In genomic region chr12:52249511-52250047, GRCh38 we compare ENCODE assay signal across 16 cellular contexts. TPM values are rescaled to one million over a fixed set of nuclear protein-coding genes. Genes with fewer than 3 reads are reported as not detected.
DNase-seq lines count a peak whose midpoint lies in the region; ATAC-seq and TF ChIP-seq lines count a peak whose summit lies in the region.
"Had no signal": no experiment of that assay in that cellular context is flagged by ENCODE, and none has a peak within 500 bp of the region (broad histone marks: within the 10 kb centered on the region; RNA-seq: fewer than 3 reads in every experiment).

No MANE protein-coding gene starts in this region.

- H3K9ac ChIP-seq in MM.1S (ENCODE audit: low read length): no peak overlapping the region
- H3K9ac ChIP-seq: GM23248 had no signal

- H3K4me3 ChIP-seq in GM23338 (peak overlapping the region; percentile 59), MM.1S (ENCODE audit: low read length) (no peak overlapping the region)
- H3K4me3 ChIP-seq in effector memory CD4-positive, alpha-beta T cell (ENCODE audit: insufficient read depth, low read depth, low read length, poor library complexity, severe bottlenecking): no peak overlapping the region
- H3K4me3 ChIP-seq: GM23248, uterus had no signal

- H3F3A ChIP-seq in GM23338 (replicated peaks; ENCODE audit: low read depth) (no peaks in the 10 kb centered on the region), MM.1S (ENCODE audit: insufficient read depth, low read length) (no peaks in the 10 kb centered on the region)

- H3K4me1 Mint-ChIP-seq in GM23338 (peaks cover 40% of the 10 kb centered on the region), endothelial cell (ENCODE audit: unreplicated experiment) (peaks cover 8% of the 10 kb centered on the region)

- H3K27me3 ChIP-seq in GM23338 (ENCODE audit: insufficient read depth) (peaks cover 25% of the 10 kb centered on the region), MM.1S (replicated peaks; ENCODE audit: insufficient read depth, low read length) (peaks cover 15% of the 10 kb centered on the region)
- no peaks in the 10 kb centered on the region for H3K27me3 ChIP-seq in effector memory CD4-positive, alpha-beta T cell (replicated peaks; ENCODE audit: control insufficient read depth, insufficient read depth, low read length, poor library complexity, severe bottlenecking)
- H3K27me3 ChIP-seq: uterus had no signal

- H3K27ac Mint-ChIP-seq in GM23338 (no peak overlapping the region), endothelial cell (ENCODE audit: unreplicated experiment) (peak overlapping the region; percentile 1)
- H3K27ac Mint-ChIP-seq: activated T-helper 2 cell treated with anti-CD3 and anti-CD28 coated beads, Interferon-gamma antibody, Interleukin-2, Interleukin-4, amounts not matched to agents 10 μg/mL and 5 μg/mL and 100 μg/mL, durations not matched to agents 14 hours and 24 hours and 36 hours had no signal

- no peak for TF ChIP-seq CTCF in GM23338 (conservative IDR thresholded peaks at IDR 0.05; ENCODE audit: low read depth in 2 of 2)
- TF ChIP-seq CTCF in MM.1S (IDR thresholded peaks at IDR 0.05; ENCODE audit: low read length): no peak
- TF ChIP-seq CTCF in endothelial cell (IDR thresholded peaks at IDR 0.05; ENCODE audit: unreplicated experiment): no peak

- H3K4me1 ChIP-seq in GM23338 (ENCODE audit: insufficient read depth) (no peaks in the 10 kb centered on the region), MM.1S (ENCODE audit: low read length) (peaks cover 5% of the 10 kb centered on the region; the same call in 1 of the 2 replicates)
- H3K4me1 ChIP-seq in effector memory CD4-positive, alpha-beta T cell (ENCODE audit: control insufficient read depth, insufficient read depth, low read length, poor library complexity, severe bottlenecking): peaks cover under 1% of the 10 kb centered on the region
- H3K4me1 ChIP-seq: uterus had no signal

- peak overlapping the region; percentile 88 for H2AFZ ChIP-seq in GM23338
- no peak overlapping the region for H2AFZ ChIP-seq in MM.1S (ENCODE audit: low read length)
- H2AFZ ChIP-seq: GM23248 had no signal

- H3K27me3 Mint-ChIP-seq in GM23338 (ENCODE audit: insufficient read depth, low read depth, poor library complexity) (peaks cover 28% of the 10 kb centered on the region), endothelial cell (ENCODE audit: unreplicated experiment) (peaks cover 20% of the 10 kb centered on the region)

- H3K79me2 ChIP-seq in GM23338 (replicated peaks; ENCODE audit: insufficient read depth): no peaks in the 10 kb centered on the region
- no peaks in the 10 kb centered on the region for H3K79me2 ChIP-seq in MM.1S (ENCODE audit: low read length)

- ATAC-seq in GM23338 (no peak), HG03097 (IDR thresholded peaks at IDR 0.05; ENCODE audit: low FRiP score, unreplicated experiment) (no peak)

- no peak overlapping the region for H3K27ac ChIP-seq in GM23338 (ENCODE audit: low read depth)
- no peak overlapping the region for H3K27ac ChIP-seq in MM.1S (ENCODE audit: low read length)
- no peak overlapping the region for H3K27ac ChIP-seq in effector memory CD4-positive, alpha-beta T cell (ENCODE audit: insufficient read depth, low read length, poor library complexity, severe bottlenecking)
- H3K27ac ChIP-seq: GM23248, uterus had no signal

- H3K9me3 ChIP-seq in MM.1S (replicated peaks; ENCODE audit: insufficient read depth, low read length): no peaks in the 10 kb centered on the region
- no peaks in the 10 kb centered on the region for H3K9me3 ChIP-seq in effector memory CD4-positive, alpha-beta T cell (ENCODE audit: control insufficient read depth, low read length)
- H3K9me3 ChIP-seq: uterus had no signal

- no peaks in the 10 kb centered on the region for H3K9me3 Mint-ChIP-seq in GM23338
- H3K9me3 Mint-ChIP-seq in endothelial cell (ENCODE audit: unreplicated experiment): no peaks in the 10 kb centered on the region
- H3K9me3 Mint-ChIP-seq: activated T-helper 2 cell treated with anti-CD3 and anti-CD28 coated beads, Interferon-gamma antibody, Interleukin-2, Interleukin-4, amounts not matched to agents 10 μg/mL and 5 μg/mL and 100 μg/mL, durations not matched to agents 14 hours and 24 hours and 36 hours; CD4-positive, CD25-positive, alpha-beta regulatory T cell had no signal

- H3K4me3 Mint-ChIP-seq in GM23338 (peak overlapping the region; percentile 69), endothelial cell (ENCODE audit: unreplicated experiment) (peak overlapping the region; percentile 62)
- H3K4me3 Mint-ChIP-seq: CD4-positive, CD25-positive, alpha-beta regulatory T cell had no signal

- no peak for DNase-seq in GM23338 (ENCODE audit: low spot score)
- no peak for DNase-seq in MM.1S
- no peak for DNase-seq in endothelial cell (ENCODE audit: low spot score)
- DNase-seq in posterior vena cava (ENCODE audit: low spot score): peak; percentile 29
- DNase-seq in H4 (ENCODE audit: low spot score): no peak
- DNase-seq in effector memory CD4-positive, alpha-beta T cell: no peak
- DNase-seq: activated CD4-positive, CD25-positive, alpha-beta regulatory T cell treated with anti-CD3 and anti-CD28 coated beads, Interleukin-2, amount 50 U/mL, for 72 hours; CD4-positive, CD25-positive, alpha-beta regulatory T cell; effector CD8-positive, alpha-beta T cell; NCI-H1048; stimulated activated CD8-positive, alpha-beta memory T cell treated with anti-CD3 and anti-CD28 coated beads, Interleukin-4, amount 100 ng/mL, for 48 hours had no signal

- H3K36me3 Mint-ChIP-seq in GM23338 (ENCODE audit: low read depth): no peaks in the 10 kb centered on the region
- H3K36me3 Mint-ChIP-seq in endothelial cell (ENCODE audit: low read depth, unreplicated experiment): no peaks in the 10 kb centered on the region

- H3K36me3 ChIP-seq in GM23338 (ENCODE audit: insufficient read depth) (no peaks in the 10 kb centered on the region), MM.1S (replicated peaks; ENCODE audit: insufficient read depth, low read length) (no peaks in the 10 kb centered on the region)
- no peaks in the 10 kb centered on the region for H3K36me3 ChIP-seq in effector memory CD4-positive, alpha-beta T cell (ENCODE audit: control insufficient read depth, insufficient read depth, low read length)
- H3K36me3 ChIP-seq: uterus had no signal

- no peaks in the 10 kb centered on the region for H4K20me1 ChIP-seq in GM23338 (replicated peaks; ENCODE audit: insufficient read depth)
- no peaks in the 10 kb centered on the region for H4K20me1 ChIP-seq in MM.1S (ENCODE audit: insufficient read depth, low read length)

- H3K4me2 ChIP-seq in GM23338 (peak overlapping the region; percentile 83), MM.1S (ENCODE audit: low read depth, low read length) (peak overlapping the region; percentile 16; the same call in 1 of the 2 replicates)

- intact Hi-C loops in posterior vena cava (cut with DNase I): no loop called here

- H3K9me2 ChIP-seq in GM23338 (ENCODE audit: insufficient read depth) (no peaks in the 10 kb centered on the region), MM.1S (replicated peaks; ENCODE audit: insufficient read depth, low read length) (no peaks in the 10 kb centered on the region)

RNA-seq across cellular contexts. Expression of gene KRT7, which starts 16.5 kb away (rescaled TPM):
- 9.4 and 11.7 TPM in 2 replicates for total RNA-seq in GM23338 (2014; rRNA removed; shearing (Covaris generic))
- 6.5 and 16.4 TPM in 2 replicates for polyA plus RNA-seq in GM23338 (2016; fragmentation: Nextera tagmentation; extraction: Ambion mirVana)
- total RNA-seq in endothelial cell (ENCODE audit: unreplicated experiment): not detected
- total RNA-seq in posterior vena cava: 1 to 10 TPM; 4.1 to 6.8 TPM
- 0.29 and 1.7 TPM in 2 replicates for total RNA-seq in H4 (2014; rRNA removed; shearing (Covaris generic))
- total RNA-seq: CD4-positive, CD25-positive, alpha-beta regulatory T cell; frontal cortex had no signal

RNA-seq across cellular contexts. Expression of gene KRT86, which starts 24.9 kb away (rescaled TPM):
- total RNA-seq in GM23338 (2014; rRNA removed; shearing (Covaris generic)): not detected in 2 replicates
- polyA plus RNA-seq in GM23338 (2016; fragmentation: Nextera tagmentation; extraction: Ambion mirVana): 0.16 and 0.30 TPM in 2 replicates
- not detected for total RNA-seq in endothelial cell (ENCODE audit: unreplicated experiment)
- not detected for total RNA-seq in posterior vena cava
- total RNA-seq in H4 (2014; rRNA removed; shearing (Covaris generic)): 0.31 and 0.93 TPM in 2 replicates
- total RNA-seq: CD4-positive, CD25-positive, alpha-beta regulatory T cell had no signal

RNA-seq across cellular contexts. Expression of gene KRT81, which starts 41.8 kb away (rescaled TPM):
- total RNA-seq in GM23338 (2014; rRNA removed; shearing (Covaris generic)): not detected in 2 replicates
- not detected in 2 replicates for polyA plus RNA-seq in GM23338 (2016; fragmentation: Nextera tagmentation; extraction: Ambion mirVana)
- total RNA-seq in endothelial cell (ENCODE audit: unreplicated experiment) (not detected), posterior vena cava (not detected)
- total RNA-seq in H4 (2014; rRNA removed; shearing (Covaris generic)): 5.7 and 10.8 TPM in 2 replicates
- total RNA-seq: activated T-helper 2 cell treated with anti-CD3 and anti-CD28 coated beads, Interferon-gamma antibody, Interleukin-2, Interleukin-4, amounts not matched to agents 10 μg/mL and 5 μg/mL and 100 μg/mL, durations not matched to agents 14 hours and 24 hours and 36 hours; CD4-positive, CD25-positive, alpha-beta regulatory T cell; frontal cortex; uterus had no signal
- polyA plus RNA-seq: CD4-positive, CD25-positive, alpha-beta regulatory T cell had no signal

RNA-seq across cellular contexts. Expression of gene KRT80, which starts 57.8 kb away (rescaled TPM):
- not detected in 2 replicates for total RNA-seq in GM23338 (2014; rRNA removed; shearing (Covaris generic))
- polyA plus RNA-seq in GM23338 (2016; fragmentation: Nextera tagmentation; extraction: Ambion mirVana): not detected in 2 replicates
- total RNA-seq in endothelial cell (ENCODE audit: unreplicated experiment): 1.5 TPM
- total RNA-seq in posterior vena cava: under 1 TPM; 0.19 to 0.48 TPM
- total RNA-seq in H4 (2014; rRNA removed; shearing (Covaris generic)): 4.7 and 6.9 TPM in 2 replicates
- total RNA-seq: activated T-helper 2 cell treated with anti-CD3 and anti-CD28 coated beads, Interferon-gamma antibody, Interleukin-2, Interleukin-4, amounts not matched to agents 10 μg/mL and 5 μg/mL and 100 μg/mL, durations not matched to agents 14 hours and 24 hours and 36 hours; CD4-positive, CD25-positive, alpha-beta regulatory T cell; frontal cortex had no signal
- polyA plus RNA-seq: CD4-positive, CD25-positive, alpha-beta regulatory T cell had no signal
